In the genomic region with DNA sequence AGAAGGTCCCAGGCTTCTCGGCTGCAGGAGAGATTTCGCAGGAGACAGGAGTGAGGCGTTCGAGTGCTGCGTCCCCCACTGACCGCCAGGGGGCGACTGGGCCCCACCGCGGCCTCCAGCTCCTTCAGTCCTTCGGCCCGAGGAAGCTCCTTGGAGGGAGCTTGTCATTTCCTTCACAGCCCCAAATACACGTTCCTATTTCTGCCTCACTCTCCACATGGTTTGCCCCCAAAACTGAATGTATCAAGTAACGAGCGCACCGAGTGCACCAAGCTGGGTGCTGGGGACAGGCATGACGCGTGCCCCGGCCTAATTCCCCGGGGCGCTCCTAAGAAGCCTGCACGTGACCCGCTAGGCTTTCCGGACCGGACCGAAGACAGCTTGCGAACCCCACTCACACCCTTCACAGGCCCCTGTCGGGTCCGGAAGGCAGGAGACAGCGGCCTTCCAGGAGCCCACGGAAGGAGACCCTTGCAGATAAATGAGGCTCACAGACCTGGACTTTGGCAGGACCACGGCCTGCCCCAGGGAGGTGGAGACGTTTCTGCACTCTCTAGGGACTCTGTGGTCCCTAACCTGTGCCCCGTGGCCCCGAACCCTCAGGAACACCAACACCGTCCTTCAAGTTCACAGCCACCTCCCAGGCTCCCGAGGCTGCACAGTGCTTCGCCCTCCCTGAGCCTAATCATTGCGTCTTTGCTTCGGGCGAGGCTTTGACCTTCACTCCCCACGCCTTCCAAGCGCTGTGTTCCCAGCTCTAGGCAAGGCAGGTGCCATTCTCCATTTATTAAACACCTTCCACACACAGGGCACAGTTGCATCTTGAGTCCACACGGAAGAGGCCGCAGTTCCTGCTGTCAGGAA, we compare ENCODE assay signal across 1 cellular context.
TF ChIP-seq lines count a peak whose summit lies in the region.

No MANE protein-coding gene starts in this region.

TF ChIP-seq in HepG2, 621 proteins besides CTCF, POLR2A, EP300 and RAD21 (continued from another document):
- TF ChIP-seq, protein P1, sequence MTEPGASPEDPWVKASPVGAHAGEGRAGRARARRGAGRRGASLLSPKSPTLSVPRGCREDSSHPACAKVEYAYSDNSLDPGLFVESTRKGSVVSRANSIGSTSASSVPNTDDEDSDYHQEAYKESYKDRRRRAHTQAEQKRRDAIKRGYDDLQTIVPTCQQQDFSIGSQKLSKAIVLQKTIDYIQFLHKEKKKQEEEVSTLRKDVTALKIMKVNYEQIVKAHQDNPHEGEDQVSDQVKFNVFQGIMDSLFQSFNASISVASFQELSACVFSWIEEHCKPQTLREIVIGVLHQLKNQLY (CRISPR knock-in tag; IDR thresholded peaks at IDR 0.05) = no peak
- TF ChIP-seq, protein P2, sequence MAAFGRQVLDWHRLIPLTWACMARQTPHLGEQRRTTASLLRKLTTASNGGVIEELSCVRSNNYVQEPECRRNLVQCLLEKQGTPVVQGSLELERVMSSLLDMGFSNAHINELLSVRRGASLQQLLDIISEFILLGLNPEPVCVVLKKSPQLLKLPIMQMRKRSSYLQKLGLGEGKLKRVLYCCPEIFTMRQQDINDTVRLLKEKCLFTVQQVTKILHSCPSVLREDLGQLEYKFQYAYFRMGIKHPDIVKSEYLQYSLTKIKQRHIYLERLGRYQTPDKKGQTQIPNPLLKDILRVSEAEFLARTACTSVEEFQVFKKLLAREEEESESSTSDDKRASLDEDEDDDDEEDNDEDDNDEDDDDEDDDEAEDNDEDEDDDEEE (CRISPR knock-in tag; IDR thresholded peaks at IDR 0.05) = no peak
- no peak for TF ChIP-seq ZNF33B (CRISPR knock-in tag; IDR thresholded peaks at IDR 0.05)
- TF ChIP-seq RFXAP (CRISPR knock-in tag; IDR thresholded peaks at IDR 0.05; ENCODE audit: borderline replicate concordance) = 0 out of 2 replicates have a peak, but pooled peaks have one; percentile 38
- TF ChIP-seq ZNF432 (CRISPR knock-in tag; IDR thresholded peaks at IDR 0.05; ENCODE audit: borderline replicate concordance) = no peak
- TF ChIP-seq ZFY (CRISPR knock-in tag; IDR thresholded peaks at IDR 0.05) = peak; percentile 55
- peak; percentile 44 for TF ChIP-seq HNRNPLL (IDR thresholded peaks at IDR 0.05; ENCODE audit: low read depth, low read length, poor library complexity, severe bottlenecking)
- no peak for TF ChIP-seq GTF2F1 (IDR thresholded peaks at IDR 0.05; ENCODE audit: low read length)
- no peak for TF ChIP-seq DR1 (CRISPR knock-in tag; IDR thresholded peaks at IDR 0.05)
- no peak for TF ChIP-seq ATF7-NPFF (CRISPR knock-in tag; IDR thresholded peaks at IDR 0.05; ENCODE audit: low read depth)
- no peak for TF ChIP-seq ZNF121 (CRISPR knock-in tag; IDR thresholded peaks at IDR 0.05)
- TF ChIP-seq, protein P3, sequence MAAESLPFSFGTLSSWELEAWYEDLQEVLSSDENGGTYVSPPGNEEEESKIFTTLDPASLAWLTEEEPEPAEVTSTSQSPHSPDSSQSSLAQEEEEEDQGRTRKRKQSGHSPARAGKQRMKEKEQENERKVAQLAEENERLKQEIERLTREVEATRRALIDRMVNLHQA (CRISPR knock-in tag; IDR thresholded peaks at IDR 0.05) = no peak
- TF ChIP-seq ZNF430 (CRISPR knock-in tag; IDR thresholded peaks at IDR 0.05) = no peak
- TF ChIP-seq ZNF841 (CRISPR knock-in tag; IDR thresholded peaks at IDR 0.05; ENCODE audit: borderline replicate concordance) = no peak
- TF ChIP-seq NFIB (CRISPR knock-in tag; IDR thresholded peaks at IDR 0.05; ENCODE audit: borderline replicate concordance) = 0 out of 2 replicates have a peak, but pooled peaks have one; percentile 48
- no peak for TF ChIP-seq FOXP1 (IDR thresholded peaks at IDR 0.05)
- no peak for TF ChIP-seq FOXP1 (CRISPR knock-in tag; IDR thresholded peaks at IDR 0.05)
- TF ChIP-seq ZNF350 (CRISPR knock-in tag; IDR thresholded peaks at IDR 0.05; ENCODE audit: borderline replicate concordance, low read depth) = no peak
